1 cellular context compared by ENCODE assay signal in genomic region chr22:41668971-41669911, GRCh38.
TF ChIP-seq lines count a peak whose summit lies in the region.

No MANE protein-coding gene starts in this region.

TF ChIP-seq in H1, 55 proteins besides CTCF, POLR2A, EP300 and RAD21:
- TF ChIP-seq ZNF274 (IDR thresholded peaks at IDR 0.05; ENCODE audit: borderline replicate concordance, extremely low read depth, low read length): no peak
- TF ChIP-seq TEAD4 (IDR thresholded peaks at IDR 0.05; ENCODE audit: low read depth, low read length): no peak
- no peak for TF ChIP-seq RNF2 (IDR thresholded peaks at IDR 0.05; ENCODE audit: borderline replicate concordance, low read depth, low read length, missing control alignments, poor library complexity, severe bottlenecking)
- no peak for TF ChIP-seq MAFK (IDR thresholded peaks at IDR 0.05; ENCODE audit: low read depth, low read length)
- no peak for TF ChIP-seq CREB1 (IDR thresholded peaks at IDR 0.05)
- TF ChIP-seq HDAC6 (IDR thresholded peaks at IDR 0.05; ENCODE audit: low read depth, low read length): no peak
- no peak for TF ChIP-seq BCL11A (IDR thresholded peaks at IDR 0.05; ENCODE audit: low read depth in 2 of 2, low read length in 2 of 2)
- no peak for TF ChIP-seq SIN3A (conservative IDR thresholded peaks at IDR 0.05 in 1 of 2, IDR thresholded peaks at IDR 0.05 in 1 of 2; ENCODE audit: low read depth in 1 of 2, low read length in 2 of 2)
